In the genomic region with DNA sequence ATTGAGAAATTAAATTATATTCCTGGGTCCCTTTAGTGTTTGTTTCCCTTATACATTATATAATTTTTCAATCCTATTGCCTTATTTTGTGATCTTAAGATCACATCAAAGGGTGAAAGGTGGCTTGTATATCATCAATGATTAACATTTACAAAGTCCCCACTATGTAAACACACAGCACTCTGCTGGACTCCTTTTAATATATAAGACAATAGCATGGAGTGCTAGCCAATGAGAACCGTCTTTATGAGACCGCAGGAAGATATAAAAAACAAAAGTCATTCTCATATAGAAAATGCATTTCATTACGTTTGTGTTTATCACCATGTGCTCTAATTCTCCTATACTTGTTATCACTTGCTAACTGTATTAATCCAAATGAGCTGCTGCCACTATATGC, we compare ENCODE assay signal across 28 cellular contexts.
"Had no signal": no experiment of that assay in that cellular context is flagged by ENCODE, and none has a peak within 500 bp of the region (broad histone marks: within the 10 kb centered on the region; RNA-seq: fewer than 3 reads in every experiment).

No MANE protein-coding gene starts in this region.

- H3K4me3 Mint-ChIP-seq: effector memory CD8-positive, alpha-beta T cell; immature natural killer cell; natural killer cell; stimulated activated effector memory CD8-positive, alpha-beta T cell treated with anti-CD3 and anti-CD28 coated beads, Interleukin-12 subunit alpha, Interleukin-12 subunit beta, amount 100 ng/mL, for 72 hours had no signal

- H3K4me3 ChIP-seq: esophagus squamous epithelium, heart right ventricle, lower lobe of right lung, ovary, psoas muscle, sigmoid colon, stomach, thyroid gland had no signal

- H3K9me3 Mint-ChIP-seq: effector memory CD8-positive, alpha-beta T cell; natural killer cell; stimulated activated effector memory CD8-positive, alpha-beta T cell treated with anti-CD3 and anti-CD28 coated beads, Interleukin-12 subunit alpha, Interleukin-12 subunit beta, amount 100 ng/mL, for 72 hours had no signal

- ATAC-seq: effector memory CD8-positive, alpha-beta T cell; heart right ventricle; left ventricle myocardium superior; lower lobe of right lung; natural killer cell; psoas muscle; right cardiac atrium; stimulated activated effector memory CD8-positive, alpha-beta T cell treated with anti-CD3 and anti-CD28 coated beads, Interleukin-12 subunit alpha, Interleukin-12 subunit beta, amount 100 ng/mL, for 72 hours had no signal

- H3K27ac ChIP-seq: esophagus squamous epithelium, heart right ventricle, lower lobe of right lung, ovary, psoas muscle, sigmoid colon, stomach, thyroid gland had no signal

- DNase-seq: cortex of kidney; effector memory CD8-positive, alpha-beta T cell; erythroblast; esophagus squamous epithelium; foreskin melanocyte; glutamatergic neuron; heart right ventricle; hippocampal formation; immature natural killer cell; islet precursor cell; kidney glomerular epithelial cell; left ventricle myocardium superior; lower lobe of right lung; natural killer cell; occipital lobe; ovary; posterior cingulate gyrus; psoas muscle; right cardiac atrium; sigmoid colon; stimulated activated CD4-positive, alpha-beta T cell treated with anti-CD3 and anti-CD28 coated beads, Interleukin-2, amount 100 ng/mL, for 24 hours; stimulated activated CD4-positive, alpha-beta T cell treated with anti-CD3 and anti-CD28 coated beads, Interleukin-4, amount 100 ng/mL, for 24 hours; stimulated activated naive CD4-positive, alpha-beta T cell treated with Interleukin-2 at 50 U/mL for 16 hours; stomach; thyroid gland; trophoblast cell had no signal

- H3K27ac Mint-ChIP-seq: effector memory CD8-positive, alpha-beta T cell; immature natural killer cell; natural killer cell; stimulated activated effector memory CD8-positive, alpha-beta T cell treated with anti-CD3 and anti-CD28 coated beads, Interleukin-12 subunit alpha, Interleukin-12 subunit beta, amount 100 ng/mL, for 72 hours had no signal

- FAIRE-seq: endometrium had no signal

- H3K27me3 ChIP-seq: esophagus squamous epithelium, ovary, sigmoid colon, stomach, thyroid gland had no signal

- H3K9me3 ChIP-seq: esophagus squamous epithelium, heart right ventricle, lower lobe of right lung, ovary, psoas muscle, sigmoid colon, stomach, thyroid gland had no signal

- H3K36me3 ChIP-seq: esophagus squamous epithelium, heart right ventricle, lower lobe of right lung, ovary, sigmoid colon, stomach, thyroid gland had no signal

- H3K4me1 ChIP-seq: heart right ventricle, lower lobe of right lung, psoas muscle, sigmoid colon, stomach, thyroid gland had no signal

- H3K4me1 Mint-ChIP-seq: immature natural killer cell; natural killer cell; stimulated activated effector memory CD8-positive, alpha-beta T cell treated with anti-CD3 and anti-CD28 coated beads, Interleukin-12 subunit alpha, Interleukin-12 subunit beta, amount 100 ng/mL, for 72 hours had no signal

- H3K36me3 Mint-ChIP-seq: immature natural killer cell; natural killer cell; stimulated activated effector memory CD8-positive, alpha-beta T cell treated with anti-CD3 and anti-CD28 coated beads, Interleukin-12 subunit alpha, Interleukin-12 subunit beta, amount 100 ng/mL, for 72 hours had no signal
